Comparison of ENCODE assay signal across 1 cellular context in genomic region chr12:110698171-110698902, GRCh38.
TF ChIP-seq lines count a peak whose summit lies in the region.

No MANE protein-coding gene starts in this region.

TF ChIP-seq in K562, 482 proteins besides CTCF, POLR2A, EP300 and RAD21 (continued from another document and continues in another):
- no peak for TF ChIP-seq ZBTB12 (CRISPR knock-in tag; IDR thresholded peaks at IDR 0.05)
- TF ChIP-seq MYBL2 (IDR thresholded peaks at IDR 0.05; ENCODE audit: low read depth): no peak
- TF ChIP-seq MYBL2 (CRISPR knock-in tag; IDR thresholded peaks at IDR 0.05; ENCODE audit: borderline replicate concordance): no peak
- TF ChIP-seq ZNF143 (CRISPR knock-in tag; IDR thresholded peaks at IDR 0.05): no peak
- TF ChIP-seq ZFP91 (CRISPR knock-in tag; IDR thresholded peaks at IDR 0.05): no peak
- no peak for TF ChIP-seq NUFIP1 (IDR thresholded peaks at IDR 0.05; ENCODE audit: partially characterized antibody)
- TF ChIP-seq PTTG1 (tag; IDR thresholded peaks at IDR 0.05; ENCODE audit: low read depth): no peak
- no peak for TF ChIP-seq GTF2F1 (IDR thresholded peaks at IDR 0.05; ENCODE audit: low read depth, low read length)
- no peak for TF ChIP-seq EWSR1 (IDR thresholded peaks at IDR 0.05; ENCODE audit: borderline replicate concordance, low read depth, partially characterized antibody)
- no peak for TF ChIP-seq RBM25 (IDR thresholded peaks at IDR 0.05; ENCODE audit: low read depth, low read length, severe bottlenecking)
- peak in 1 of 2 experiments; percentile 51; a peak in 1 of 4 replicates for TF ChIP-seq KDM4B (IDR thresholded peaks at IDR 0.05; ENCODE audit: borderline replicate concordance in 2 of 2, low read depth in 1 of 2)
- TF ChIP-seq IRF1 (CRISPR knock-in tag; IDR thresholded peaks at IDR 0.05; ENCODE audit: borderline replicate concordance): no peak
- TF ChIP-seq CUX1 (CRISPR knock-in tag; IDR thresholded peaks at IDR 0.05): no peak
- TF ChIP-seq ZNF311 (CRISPR knock-in tag; IDR thresholded peaks at IDR 0.05): no peak; the same call in 1 of the 2 replicates
- TF ChIP-seq HBP1 (CRISPR knock-in tag; IDR thresholded peaks at IDR 0.05): no peak
- no peak for TF ChIP-seq FIP1L1 (IDR thresholded peaks at IDR 0.05; ENCODE audit: low read depth, low read length, poor library complexity, severe bottlenecking)
- TF ChIP-seq CBFA2T2 (conservative IDR thresholded peaks at IDR 0.05): peak; percentile 19; the same call in 1 of the 2 replicates
- TF ChIP-seq MCM3 (IDR thresholded peaks at IDR 0.05): no peak
- TF ChIP-seq JUNB (CRISPR knock-in tag; conservative IDR thresholded peaks at IDR 0.05): no peak; the same call in 1 of the 2 replicates
- TF ChIP-seq CHD4 (IDR thresholded peaks at IDR 0.05; ENCODE audit: insufficient read depth, insufficient replicate concordance, low read depth, low read length, poor library complexity, severe bottlenecking): no peak
- no peak for TF ChIP-seq U2AF2 (optimal IDR thresholded peaks at IDR 0.05; ENCODE audit: low read depth, low read length)
- TF ChIP-seq ZBTB1 (CRISPR knock-in tag; IDR thresholded peaks at IDR 0.05; ENCODE audit: borderline replicate concordance, low read depth): no peak
- peak; percentile 59; the same call in 1 of the 2 replicates for TF ChIP-seq ZNF175 (CRISPR knock-in tag; IDR thresholded peaks at IDR 0.05; ENCODE audit: low read depth)
- peak; percentile 29 for TF ChIP-seq MEF2D (tag; conservative IDR thresholded peaks at IDR 0.05; ENCODE audit: low read depth)
- no peak for TF ChIP-seq SREBF2 (CRISPR knock-in tag; IDR thresholded peaks at IDR 0.05)
- TF ChIP-seq DDX20 (tag; IDR thresholded peaks at IDR 0.05; ENCODE audit: low read depth): no peak
- TF ChIP-seq TGIF2 (CRISPR knock-in tag; IDR thresholded peaks at IDR 0.05): no peak
- no peak for TF ChIP-seq MCM2 (IDR thresholded peaks at IDR 0.05; ENCODE audit: low read depth)
- TF ChIP-seq SMARCA5 (IDR thresholded peaks at IDR 0.05): no peak
- no peak for TF ChIP-seq CHD7 (IDR thresholded peaks at IDR 0.05; ENCODE audit: low read depth, low read length)
- no peak for TF ChIP-seq BRF2 (IDR thresholded peaks at IDR 0.05; ENCODE audit: borderline replicate concordance, insufficient read depth, insufficient read length)
- no peak for TF ChIP-seq RHOXF2B (CRISPR knock-in tag; conservative IDR thresholded peaks at IDR 0.05)
- no peak for TF ChIP-seq ZNF212 (CRISPR knock-in tag; IDR thresholded peaks at IDR 0.05)
- TF ChIP-seq MTA2 (IDR thresholded peaks at IDR 0.05; ENCODE audit: low read depth): no peak
- TF ChIP-seq TRIM24 (IDR thresholded peaks at IDR 0.05): peak in 1 of 2 experiments; percentile 60; a peak in 2 of 4 replicates
- TF ChIP-seq ZNF785 (CRISPR knock-in tag; IDR thresholded peaks at IDR 0.05): no peak
- TF ChIP-seq RBM17 (IDR thresholded peaks at IDR 0.05; ENCODE audit: borderline replicate concordance, low read depth, low read length): no peak
- TF ChIP-seq ZNF274 (IDR thresholded peaks at IDR 0.05; ENCODE audit: borderline replicate concordance, low read depth, low read length): no peak
- TF ChIP-seq ZNF134 (CRISPR knock-in tag; conservative IDR thresholded peaks at IDR 0.05): peak; percentile 36; the same call in 1 of the 2 replicates
- TF ChIP-seq ZNF76 (CRISPR knock-in tag; IDR thresholded peaks at IDR 0.05; ENCODE audit: borderline replicate concordance): no peak; the same call in 1 of the 2 replicates
